In the genomic region with DNA sequence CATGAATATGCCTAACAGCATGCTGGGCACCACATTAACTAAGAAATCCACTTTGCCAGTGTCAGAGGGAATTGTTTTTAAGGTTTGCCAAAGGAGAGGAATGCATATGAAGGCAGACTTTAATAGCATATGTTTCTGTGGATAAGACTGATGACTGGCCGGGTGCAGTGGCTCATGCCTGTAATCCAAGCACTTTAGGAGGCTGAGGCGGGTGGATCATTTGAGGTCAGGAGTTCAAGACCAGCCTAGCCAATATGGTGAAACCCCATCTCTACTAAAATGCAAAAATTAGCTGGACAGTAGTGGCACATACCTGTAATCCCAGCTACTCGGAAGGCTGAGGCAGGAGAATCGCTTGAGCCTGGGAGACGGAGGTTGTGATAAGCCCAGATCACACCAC, we compare ENCODE assay signal across 7 cellular contexts. TPM values are rescaled to one million over a fixed set of nuclear protein-coding genes. Genes with fewer than 3 reads are reported as not detected.
DNase-seq lines count a peak whose midpoint lies in the region; ATAC-seq, FAIRE-seq and TF ChIP-seq lines count a peak whose summit lies in the region.
"Not testable (repeated sequence)": the region's sequence is repeated elsewhere in the genome, so short reads cannot be mapped to it uniquely, and the experiment has no call there.

No MANE protein-coding gene starts in this region.

- not testable (repeated sequence) for H3F3A ChIP-seq in PC-3 (ENCODE audit: low read length, unreplicated experiment)

- BruUV-seq in PC-3 (replicated peaks; lab: Mats Ljungman, UMichigan); K562 (replicated peaks; lab: Mats Ljungman, UMichigan): not testable (repeated sequence)

- TF ChIP-seq POLR2A in K562 (conservative IDR thresholded peaks at IDR 0.05): not testable (repeated sequence)

- not testable (repeated sequence) for H3K79me2 ChIP-seq in PC-3 (ENCODE audit: low read length); K562 (ENCODE audit: control insufficient read depth, insufficient read depth, low read length)

- not testable (repeated sequence) for H2BK15ac ChIP-seq in mesenchymal stem cell (ENCODE audit: low read depth, poor library complexity, severe bottlenecking); neuronal stem cell (ENCODE audit: low read length)

- H3K27me3 ChIP-seq in HUES48 (ENCODE audit: control insufficient read depth, insufficient read depth, low read length); PC-3 (ENCODE audit: low read length); WERI-Rb-1 (ENCODE audit: insufficient read depth, low read depth, severe bottlenecking); K562 (ENCODE audit: control insufficient read depth in 2 of 2, insufficient read depth in 2 of 2, low read length in 2 of 2); mesenchymal stem cell (ENCODE audit: control insufficient read depth in 1 of 2, insufficient read depth in 1 of 2, low read length in 2 of 2); neuronal stem cell (ENCODE audit: control insufficient read depth in 3 of 3, insufficient read depth in 3 of 3, low read depth in 1 of 3, low read length in 3 of 3): not testable (repeated sequence)

- not testable (repeated sequence) for H3K36me3 ChIP-seq in HUES48 (ENCODE audit: control insufficient read depth, insufficient read depth, low read length); PC-3 (ENCODE audit: low read depth, low read length); WERI-Rb-1; K562 (ENCODE audit: control insufficient read depth, insufficient read depth, low read length); mesenchymal stem cell (ENCODE audit: control insufficient read depth in 1 of 2, insufficient read depth in 2 of 2, low read depth in 1 of 2, low read length in 2 of 2); neuronal stem cell (replicated peaks in 1 of 2; ENCODE audit: control insufficient read depth in 2 of 2, insufficient read depth in 2 of 2, low read length in 2 of 2)

- H4K8ac ChIP-seq in mesenchymal stem cell (ENCODE audit: low read length); neuronal stem cell (ENCODE audit: low read depth, low read length): not testable (repeated sequence)

- in situ Hi-C loops in K562 (cut with MboI): not testable (repeated sequence)

- not testable (repeated sequence) for H3K9ac ChIP-seq in HUES48 (ENCODE audit: low read depth, low read length); PC-3 (ENCODE audit: low read length); mesenchymal stem cell (ENCODE audit: low read length); neuronal stem cell (ENCODE audit: low read depth, low read length, poor library complexity)
- peak overlapping the region in 1 of 2 experiments; percentile 32; a peak in 1 of 4 replicates for H3K9ac ChIP-seq in K562 (ENCODE audit: insufficient read depth in 1 of 2, low read depth in 2 of 2, low read length in 2 of 2)

- H3K4me3 ChIP-seq in HUES48 (ENCODE audit: low read depth, low read length); PC-3 (ENCODE audit: low read length); K562; mesenchymal stem cell (ENCODE audit: insufficient read depth in 1 of 2, low read depth in 1 of 2, low read length in 2 of 2); neuronal stem cell (ENCODE audit: low read length in 2 of 2): not testable (repeated sequence)
- peak overlapping the region; percentile 2 for H3K4me3 ChIP-seq in WERI-Rb-1 (ENCODE audit: low read depth, low read length)

- FAIRE-seq in K562 (lab: Jason Lieb, UNC): not testable (repeated sequence)

- CTCF ChIA-PET in PC-3 (lab: Charles Lee); K562 (lab: Yijun Ruan, JAX; ENCODE audit: low intra/inter-chr PET ratio): not testable (repeated sequence)

- not testable (repeated sequence) for H3K14ac ChIP-seq in mesenchymal stem cell (ENCODE audit: low read length in 2 of 2); neuronal stem cell (ENCODE audit: low read length)

- not testable (repeated sequence) for H3K9me1 ChIP-seq in K562 (ENCODE audit: control insufficient read depth, insufficient read depth, low read length)

- peak overlapping the region; percentile 1 to 50 for H3K18ac ChIP-seq in mesenchymal stem cell (ENCODE audit: low read depth in 1 of 2, low read length in 2 of 2)
- H3K18ac ChIP-seq in neuronal stem cell (ENCODE audit: low read length): not testable (repeated sequence)

- not testable (repeated sequence) for H4K91ac ChIP-seq in mesenchymal stem cell (ENCODE audit: low read length); neuronal stem cell (ENCODE audit: low read depth, low read length, poor library complexity)

- H2BK5ac ChIP-seq in mesenchymal stem cell (ENCODE audit: low read depth, low read length, poor library complexity, severe bottlenecking): not testable (repeated sequence)
- peak overlapping the region; percentile 11 for H2BK5ac ChIP-seq in neuronal stem cell (ENCODE audit: low read length)

- H3K79me1 ChIP-seq in mesenchymal stem cell (replicated peaks; ENCODE audit: low read length, poor library complexity, severe bottlenecking); neuronal stem cell (ENCODE audit: low read depth, low read length): not testable (repeated sequence)

- not testable (repeated sequence) for H3K9me3 ChIP-seq in HUES48 (ENCODE audit: control insufficient read depth, insufficient read depth, low read length); PC-3 (ENCODE audit: low read length); WERI-Rb-1 (ENCODE audit: severe bottlenecking); K562 (replicated peaks; ENCODE audit: control insufficient read depth, insufficient read depth, low read depth, low read length); mesenchymal stem cell (ENCODE audit: control insufficient read depth, low read length); neuronal stem cell (replicated peaks in 1 of 2; ENCODE audit: control insufficient read depth in 2 of 2, insufficient read depth in 1 of 2, low read depth in 1 of 2, low read length in 2 of 2)

- not testable (repeated sequence) for TF ChIP-seq CTCF in PC-3 (conservative IDR thresholded peaks at IDR 0.05; ENCODE audit: low read depth, low read length); WERI-Rb-1 (IDR thresholded peaks at IDR 0.05; ENCODE audit: low read depth, low read length); K562 (IDR thresholded peaks at IDR 0.05 in 2 of 3, conservative IDR thresholded peaks at IDR 0.05 in 1 of 3; ENCODE audit: insufficient read depth in 2 of 3, low read depth in 1 of 3, low read length in 3 of 3)

- not testable (repeated sequence) for TF ChIP-seq RAD21 in K562 (CRISPR knock-in tag; conservative IDR thresholded peaks at IDR 0.05 in 1 of 2, IDR thresholded peaks at IDR 0.05 in 1 of 2)

- H3K4ac ChIP-seq in mesenchymal stem cell (ENCODE audit: low read depth in 1 of 2, low read length in 2 of 2); neuronal stem cell (ENCODE audit: low read length): not testable (repeated sequence)

- ATAC-seq in PC-3: not testable (repeated sequence)
- peak; percentile 49 for ATAC-seq in K562

- 5% methylated on average over 5 of the region's 5 CpGs for WGBS in K562 (ENCODE audit: insufficient coverage, low coverage, missing lambda C conversion rate)
- WGBS in mesenchymal stem cell: 98% methylated on average over 4 of the region's 5 CpGs
- WGBS in neuronal stem cell (ENCODE audit: extremely low coverage in 2 of 2, insufficient read length in 2 of 2, insufficient replicate concordance in 1 of 2), 2 donors: no CpG with 5 or more reads among the region's 5 CpGs

- H2BK120ac ChIP-seq in mesenchymal stem cell (ENCODE audit: low read depth, low read length); neuronal stem cell (ENCODE audit: low read depth, low read length): not testable (repeated sequence)

- H2AK5ac ChIP-seq in mesenchymal stem cell (ENCODE audit: low read length, severe bottlenecking); neuronal stem cell (ENCODE audit: low read depth, low read length): not testable (repeated sequence)

- not testable (repeated sequence) for H2BK12ac ChIP-seq in mesenchymal stem cell (ENCODE audit: low read length in 2 of 2); neuronal stem cell (ENCODE audit: low read length)

- TF ChIP-seq EP300 in K562 (IDR thresholded peaks at IDR 0.05; ENCODE audit: low read length): not testable (repeated sequence)

- intact Hi-C loops in PC-3 (cut with micrococcal nuclease); K562 (cut with micrococcal nuclease): not testable (repeated sequence)

- POLR2A ChIA-PET in PC-3 (lab: Charles Lee; ENCODE audit: unreplicated experiment) (interaction anchor here (0.6 kb wide), 1 partner anchor 1088 kb away, joined by 14 read pairs; no protein-coding TSS in a partner anchor), K562 (lab: Yijun Ruan, JAX) (interaction anchor here (0.9 kb wide), 1 partner anchor 352 kb away, joined by 3 read pairs; a partner anchor contains a TSS)

- not testable (repeated sequence) for H3K9me2 ChIP-seq in PC-3 (replicated peaks; ENCODE audit: low read length)

- H2AFZ ChIP-seq in PC-3 (ENCODE audit: low read length); mesenchymal stem cell (ENCODE audit: low read depth, low read length); neuronal stem cell (ENCODE audit: low read length): not testable (repeated sequence)
- H2AFZ ChIP-seq in K562 (ENCODE audit: low read depth, low read length): peak overlapping the region; percentile 43

- H3K23ac ChIP-seq in mesenchymal stem cell (ENCODE audit: low read length in 2 of 2); neuronal stem cell (ENCODE audit: low read depth, low read length, poor library complexity): not testable (repeated sequence)

- DNase-seq in DMS 273 treated with DMSO at 0.1 percent for 48 hours (lab: John Stamatoyannopoulos, UW): peak; percentile 41
- not testable (repeated sequence) for DNase-seq in PC-3; mesenchymal stem cell; neuronal stem cell (ENCODE audit: low spot score)
- peak; percentile 80 for DNase-seq in WERI-Rb-1
- DNase-seq in K562 (ENCODE audit: extremely low read depth in 1 of 4, low spot score in 3 of 4): peak in 1 of 4 experiments; percentile 29

- H4K20me1 ChIP-seq in PC-3 (ENCODE audit: low read length); K562 (replicated peaks; ENCODE audit: control insufficient read depth, insufficient read depth, low read length): not testable (repeated sequence)

- not testable (repeated sequence) for H3K4me1 ChIP-seq in HUES48 (ENCODE audit: control insufficient read depth, insufficient read depth, low read length); mesenchymal stem cell (ENCODE audit: control insufficient read depth, insufficient read depth, low read depth, low read length); neuronal stem cell (ENCODE audit: control insufficient read depth in 2 of 2, insufficient read depth in 1 of 2, low read depth in 1 of 2, low read length in 2 of 2)
- H3K4me1 ChIP-seq in PC-3 (ENCODE audit: insufficient read depth, low read length): peaks cover 31% of the 10 kb centered on the region
- peaks cover 0 to 24% of the 10 kb centered on the region in 2 experiments; a peak in 3 of 5 replicates for H3K4me1 ChIP-seq in K562 (replicated peaks in 1 of 2; ENCODE audit: control insufficient read depth in 2 of 2, insufficient read depth in 2 of 2, low read length in 2 of 2)

- H3K27ac ChIP-seq in HUES48 (ENCODE audit: low read depth, low read length): peak overlapping the region; percentile 85
- H3K27ac ChIP-seq in PC-3 (ENCODE audit: low read length); K562 (ENCODE audit: extremely low read depth, low read depth, low read length); mesenchymal stem cell (ENCODE audit: low read length, poor library complexity, severe bottlenecking): not testable (repeated sequence)
- peak overlapping the region; percentile 79 for H3K27ac ChIP-seq in WERI-Rb-1
- peak overlapping the region; percentile 1 for H3K27ac ChIP-seq in neuronal stem cell (replicated peaks; ENCODE audit: low read length)

- H3K4me2 ChIP-seq in PC-3 (ENCODE audit: low read length): peak overlapping the region; percentile 54
- H3K4me2 ChIP-seq in K562 (ENCODE audit: insufficient read depth, low read length); mesenchymal stem cell (ENCODE audit: low read length, poor library complexity, severe bottlenecking); neuronal stem cell (ENCODE audit: insufficient read depth, low read length, poor library complexity, severe bottlenecking): not testable (repeated sequence)

RNA-seq across cellular contexts. Expression of a gene that starts 13.2 kb away (rescaled TPM):
- total RNA-seq in PC-3 (2014; rRNA removed) (4.0 and 10.0 TPM in 2 replicates), K562 (2014; rRNA removed) (14.0 and 15.7 TPM in 2 replicates), K562 (2014; rRNA removed; fragmentation: Illumina TruSeq; extraction: Trizol) (29.1 and 31.3 TPM in 2 replicates), K562 (2015; rRNA removed; fragmentation: Illumina TruSeq; extraction: Trizol) (25.0 and 27.6 TPM in 2 replicates), K562 (2021) (19.0 and 19.3 TPM in 2 replicates)
- total RNA-seq in K562 (2011; cell fraction: chromatin; rRNA removed; ENCODE audit: low replicate concordance): 18.9 and 61.8 TPM in 2 replicates
- total RNA-seq in K562 (2011; cell fraction: nucleolus; rRNA removed): 7.5 and 11.4 TPM in 2 replicates
- total RNA-seq in K562 (2011; cell fraction: nucleoplasm; rRNA removed): 31.2 and 51.5 TPM in 2 replicates
- polyA plus RNA-seq in K562 (2011; rRNA removed) (17.3 and 35.9 TPM in 2 replicates), K562 (2014; fragmentation: Illumina TruSeq; extraction: Trizol) (23.0 and 30.3 TPM in 2 replicates), K562 (2014; fragmentation: Nextera tagmentation; extraction: Ambion mirVana) (10 to 100 TPM; 45.8 to 49.2 TPM), K562 (2014; rRNA removed) (22.4 and 23.0 TPM in 2 replicates)
- 2.0 and 6.7 TPM in 2 replicates for polyA plus RNA-seq in K562 (2011; cell fraction: cytosol; rRNA removed)
- 10.4 and 11.5 TPM in 2 replicates for polyA plus RNA-seq in K562 (2011; cell fraction: nucleus; rRNA removed)
- 13.5 and 16.1 TPM in 2 replicates for polyA plus RNA-seq in K562 (2012)
- 33.4 and 42.8 TPM in 2 replicates for polyA minus RNA-seq in K562 (2011; rRNA and poly(A)+ RNA removed)
- polyA minus RNA-seq in K562 (2011; cell fraction: cytosol; rRNA and poly(A)+ RNA removed): 1.7 and 7.3 TPM in 2 replicates
- polyA minus RNA-seq in K562 (2011; cell fraction: nucleus; rRNA and poly(A)+ RNA removed): 20.6 and 28.9 TPM in 2 replicates
- 6.4 TPM for polyA plus RNA-seq in mesenchymal stem cell (2013, experiment 1 of 2)
- polyA plus RNA-seq in mesenchymal stem cell (2013, experiment 2 of 2): 7.8 TPM
- 8.7 TPM for polyA plus RNA-seq in neuronal stem cell (2013, experiment 1 of 2)
- 8.2 TPM for polyA plus RNA-seq in neuronal stem cell (2013, experiment 2 of 2)

RNA-seq across cellular contexts. Expression of a gene that starts 47.0 kb away (rescaled TPM):
- total RNA-seq in PC-3 (2014; rRNA removed) (23.9 and 24.9 TPM in 2 replicates), K562 (2014; rRNA removed) (37.6 and 47.1 TPM in 2 replicates), K562 (2014; rRNA removed; fragmentation: Illumina TruSeq; extraction: Trizol) (77.8 and 86.2 TPM in 2 replicates), K562 (2015; rRNA removed; fragmentation: Illumina TruSeq; extraction: Trizol) (73.8 and 80.9 TPM in 2 replicates), K562 (2021) (35.0 and 40.1 TPM in 2 replicates)
- total RNA-seq in K562 (2011; cell fraction: chromatin; rRNA removed; ENCODE audit: low replicate concordance): 39.3 and 248 TPM in 2 replicates
- total RNA-seq in K562 (2011; cell fraction: nucleolus; rRNA removed): 24.2 and 41.6 TPM in 2 replicates
- 70.0 and 117 TPM in 2 replicates for total RNA-seq in K562 (2011; cell fraction: nucleoplasm; rRNA removed)
- polyA plus RNA-seq in K562 (2011; rRNA removed) (33.9 and 46.3 TPM in 2 replicates), K562 (2014; fragmentation: Illumina TruSeq; extraction: Trizol) (31.6 and 36.1 TPM in 2 replicates), K562 (2014; fragmentation: Nextera tagmentation; extraction: Ambion mirVana) (10 to 100 TPM; 25.5 to 49.4 TPM), K562 (2014; rRNA removed) (28.2 TPM in 2 replicates)
- polyA plus RNA-seq in K562 (2011; cell fraction: cytosol; rRNA removed): 5.1 and 10.2 TPM in 2 replicates
- polyA plus RNA-seq in K562 (2011; cell fraction: nucleus; rRNA removed): 40.4 and 47.0 TPM in 2 replicates
- polyA plus RNA-seq in K562 (2012): 22.3 and 29.2 TPM in 2 replicates
- 92.9 and 93.0 TPM in 2 replicates for polyA minus RNA-seq in K562 (2011; rRNA and poly(A)+ RNA removed)
- 25.8 and 26.6 TPM in 2 replicates for polyA minus RNA-seq in K562 (2011; cell fraction: cytosol; rRNA and poly(A)+ RNA removed)
- polyA minus RNA-seq in K562 (2011; cell fraction: nucleus; rRNA and poly(A)+ RNA removed): 71.4 and 126 TPM in 2 replicates
- polyA plus RNA-seq in mesenchymal stem cell (2013, experiment 1 of 2): 10.0 TPM
- 9.1 TPM for polyA plus RNA-seq in mesenchymal stem cell (2013, experiment 2 of 2)
- 12.8 TPM for polyA plus RNA-seq in neuronal stem cell (2013, experiment 1 of 2)
- 14.0 TPM for polyA plus RNA-seq in neuronal stem cell (2013, experiment 2 of 2)
